Comparison of ENCODE assay signal across 35 cellular contexts in the genomic region with DNA sequence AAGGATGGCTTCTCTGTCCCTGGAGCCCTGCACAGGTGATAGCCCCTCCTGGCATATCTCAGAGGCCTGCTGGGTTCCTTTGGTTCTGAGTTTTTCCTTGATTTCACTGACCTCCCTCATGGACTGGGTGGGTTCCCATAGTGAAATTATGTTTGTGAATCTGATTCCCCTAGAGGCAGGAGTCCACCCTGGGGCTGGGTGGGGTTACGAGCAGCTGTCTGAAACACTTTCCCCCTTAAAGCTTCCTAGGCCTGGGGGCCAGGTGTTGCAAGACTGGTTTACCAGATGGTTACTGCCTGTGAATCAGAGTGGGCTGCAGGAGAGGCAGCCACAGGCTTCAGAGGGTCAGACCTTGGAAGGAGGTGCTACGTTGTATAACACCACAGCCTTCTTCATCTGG. TPM values are rescaled to one million over a fixed set of nuclear protein-coding genes. Genes with fewer than 3 reads are reported as not detected.
"Had no signal": no experiment of that assay in that cellular context is flagged by ENCODE, and none has a peak within 500 bp of the region (broad histone marks: within the 10 kb centered on the region; RNA-seq: fewer than 3 reads in every experiment).

No MANE protein-coding gene starts in this region.

- H3K9me3 ChIP-seq: ascending aorta, colonic mucosa, heart right ventricle, left lung, lower lobe of right lung, right atrium auricular region, tibial artery had no signal

- H3K4me1 ChIP-seq: colonic mucosa, neural progenitor cell had no signal

- FAIRE-seq: endometrium, TTC549 had no signal

- ATAC-seq: activated CD4-positive, CD25-positive, alpha-beta regulatory T cell treated with anti-CD3 and anti-CD28 coated beads, Interleukin-2, amount 50 U/mL, for 24 hours; heart right ventricle; left lung; lower lobe of right lung; natural killer cell; stimulated activated memory B cell treated with anti-CD40 and anti-IgM and Interleukin-4, amounts not matched to agents 10 μg/mL and 1 μg/mL and 100 μg/mL, for 72 hours; stimulated activated naive CD8-positive, alpha-beta T cell treated with anti-CD3 and anti-CD28 coated beads, Interleukin-15, amount 100 ng/mL, for 72 hours had no signal

- DNase-seq: activated CD4-positive, alpha-beta memory T cell treated with anti-CD3 and anti-CD28 coated beads, Interleukin-2, amount 10 ng/mL, durations not matched to agents 7 days and 5 days; activated CD4-positive, alpha-beta T cell treated with anti-CD3 and anti-CD28 coated beads for 48 hours; activated CD8-positive, alpha-beta memory T cell treated with anti-CD3 and anti-CD28 coated beads, Interleukin-2, amount 50 U/mL, for 48 hours; activated gamma-delta T cell; activated naive CD4-positive, alpha-beta T cell treated with anti-CD3 and anti-CD28 coated beads, Interleukin-2, amount 10 ng/mL, durations not matched to agents 7 days and 5 days; activated naive CD8-positive, alpha-beta T cell treated with anti-CD3 and anti-CD28 coated beads, Interleukin-2, amount 10 ng/mL, durations not matched to agents 7 days and 5 days; activated T-cell treated with anti-CD3 and anti-CD28 coated beads, Interleukin-2, amount 50 U/mL, for 24 hours; cerebellar nuclear complex; colonic mucosa; effector CD8-positive, alpha-beta T cell; heart right ventricle; kidney glomerular epithelial cell; left lung; lower lobe of right lung; mesendoderm; natural killer cell; occipital lobe; stimulated activated CD4-positive, alpha-beta T cell treated with anti-CD3 and anti-CD28 coated beads, Interleukin-1b, Interleukin-23, amount 100 ng/mL, for 48 hours; stimulated activated CD4-positive, alpha-beta T cell treated with anti-CD3 and anti-CD28 coated beads, Interleukin-4, amount 100 ng/mL, for 4 hours; stimulated activated CD8-positive, alpha-beta memory T cell treated with anti-CD3 and anti-CD28 coated beads, Interleukin-4, amount 100 ng/mL, for 48 hours; stimulated activated naive CD8-positive, alpha-beta T cell treated with anti-CD3 and anti-CD28 coated beads, Interleukin-15, amount 100 ng/mL, for 72 hours; substantia nigra; T-helper 9 cell; tibial artery; WERI-Rb-1 had no signal

- H3K27ac ChIP-seq: ascending aorta, cardiac muscle cell, colonic mucosa, heart right ventricle, left lung, lower lobe of right lung, neural progenitor cell, right atrium auricular region, tibial artery, WERI-Rb-1 had no signal

- H3K27me3 ChIP-seq: ascending aorta, cardiac muscle cell, colonic mucosa, heart right ventricle, left lung, neural progenitor cell, right atrium auricular region, tibial artery had no signal

- H3K36me3 ChIP-seq: ascending aorta, cardiac muscle cell, colonic mucosa, heart right ventricle, left lung, lower lobe of right lung, neural progenitor cell, right atrium auricular region, tibial artery, WERI-Rb-1 had no signal

- H3K4me3 ChIP-seq: ascending aorta, cardiac muscle cell, colonic mucosa, heart right ventricle, left lung, lower lobe of right lung, neural progenitor cell, right atrium auricular region, smooth muscle cell, tibial artery had no signal

RNA-seq across cellular contexts. Expression of a gene that starts 34.3 kb away (rescaled TPM):
- total RNA-seq: ascending aorta, epithelial cell of proximal tubule had no signal
